In genomic region chr2:239831272-239831731, GRCh38 we compare ENCODE assay signal across 18 cellular contexts.
A peak's percentile ranks its signal among the peaks of the same experiment; 100 is the strongest.
DNase-seq lines count a peak whose midpoint lies in the region; ATAC-seq and TF ChIP-seq lines count a peak whose summit lies in the region.
"Had no signal": no experiment of that assay in that cellular context is flagged by ENCODE, and none has a peak within 500 bp of the region (broad histone marks: within the 10 kb centered on the region; RNA-seq: fewer than 3 reads in every experiment).

No MANE protein-coding gene starts in this region.

- H3K4me1 ChIP-seq in breast epithelium = no peaks in the 10 kb centered on the region

- intact Hi-C loops in breast epithelium (cut with DNase I; ENCODE audit: low total_unique reads) (no loop called here), MCF 10A (cut with micrococcal nuclease) (no loop called here), left cardiac atrium (cut with DNase I) (no loop called here)

- H3K27ac Mint-ChIP-seq in MCF 10A (ENCODE audit: low read depth, unreplicated experiment) (no peak overlapping the region), neural crest cell (ENCODE audit: unreplicated experiment) (peak overlapping the region; percentile 69)
- H3K27ac Mint-ChIP-seq: naive thymus-derived CD4-positive, alpha-beta T cell had no signal

- POLR2A ChIA-PET in MCF 10A (lab: Yijun Ruan, JAX) = no interaction called here

- TF ChIP-seq POLR2A in breast epithelium (IDR thresholded peaks at IDR 0.05) = no peak

- H3K9me3 ChIP-seq in breast epithelium = peaks cover under 1 to 1% of the 10 kb centered on the region in 2 donors
- H3K9me3 ChIP-seq: thoracic aorta had no signal

- peak; percentile 25 to 39 for ATAC-seq in left cardiac atrium
- ATAC-seq in GM21526 (IDR thresholded peaks at IDR 0.05; ENCODE audit: low FRiP score, unreplicated experiment) = no peak
- ATAC-seq: naive thymus-derived CD4-positive, alpha-beta T cell had no signal

- H3K4me1 Mint-ChIP-seq in MCF 10A (ENCODE audit: insufficient read depth, unreplicated experiment) (no peaks in the 10 kb centered on the region), neural crest cell (peaks cover 36% of the 10 kb centered on the region)

- no TSS peak for BruUV-seq in MCF 10A (replicated peaks; lab: Mats Ljungman, UMichigan)

- H3K27ac ChIP-seq in breast epithelium = no peak overlapping the region
- H3K27ac ChIP-seq: dorsolateral prefrontal cortex, thoracic aorta, WERI-Rb-1 had no signal

- H3K27me3 ChIP-seq in breast epithelium = peaks cover 0 to 16% of the 10 kb centered on the region in 2 donors
- H3K27me3 ChIP-seq: dorsolateral prefrontal cortex had no signal

- CTCF ChIA-PET in MCF 10A (lab: Yijun Ruan, JAX) = interaction anchor here (0.6 kb wide), 1 partner anchor 157 kb away, joined by 5 read pairs; no protein-coding TSS in a partner anchor

- H3K27me3 Mint-ChIP-seq in MCF 10A (ENCODE audit: insufficient read depth, unreplicated experiment) (peaks cover 30% of the 10 kb centered on the region), neural crest cell (ENCODE audit: low read depth) (no peaks in the 10 kb centered on the region)

- H3K4me3 Mint-ChIP-seq in MCF 10A (ENCODE audit: unreplicated experiment) = no peak overlapping the region
- H3K4me3 Mint-ChIP-seq in neural crest cell = peak overlapping the region; percentile 44
- H3K4me3 Mint-ChIP-seq: naive thymus-derived CD4-positive, alpha-beta T cell had no signal

- H3K36me3 Mint-ChIP-seq in MCF 10A (ENCODE audit: insufficient read depth, unreplicated experiment) (no peaks in the 10 kb centered on the region), neural crest cell (ENCODE audit: low read depth) (no peaks in the 10 kb centered on the region)
- H3K36me3 Mint-ChIP-seq: naive thymus-derived CD4-positive, alpha-beta T cell had no signal

- H3K36me3 ChIP-seq in breast epithelium = no peaks in the 10 kb centered on the region
- H3K36me3 ChIP-seq: thoracic aorta, WERI-Rb-1 had no signal

- H3K9me3 Mint-ChIP-seq in MCF 10A (ENCODE audit: unreplicated experiment) (no peaks in the 10 kb centered on the region), neural crest cell (no peaks in the 10 kb centered on the region)

- TF ChIP-seq CTCF in breast epithelium (IDR thresholded peaks at IDR 0.05) (no peak), MCF 10A (IDR thresholded peaks at IDR 0.05; ENCODE audit: unreplicated experiment) (no peak), neural crest cell (conservative IDR thresholded peaks at IDR 0.05) (no peak)

- H3K4me3 ChIP-seq in breast epithelium = no peak overlapping the region
- H3K4me3 ChIP-seq: dorsolateral prefrontal cortex, thoracic aorta had no signal

- DNase-seq in breast epithelium (ENCODE audit: low spot score in 2 of 2) = peak; percentile 15 to 47
- no peak for DNase-seq in MCF 10A (ENCODE audit: unreplicated experiment)
- DNase-seq in left cardiac atrium = no peak
- DNase-seq in neural crest cell (ENCODE audit: low read depth, low spot score) = peak; percentile 18
- DNase-seq in activated naive CD4-positive, alpha-beta T cell treated with Interleukin-2 at 50 U/mL for 16 hours = no peak
- DNase-seq in activated CD4-positive, alpha-beta T cell treated with anti-CD3 and anti-CD28 coated beads, Interleukin-2, amount 50 U/mL, for 4 hours = no peak
- DNase-seq in SW 1271 (lab: John Stamatoyannopoulos, UW) = no peak
- DNase-seq: activated T-cell treated with anti-CD3 and anti-CD28 coated beads, Interleukin-2, amount 50 U/mL, for 1 hour; amniotic stem cell; Calu3; MV-4-11; NCI-H2171 treated with DMSO at 0.1 percent for 48 hours; NK-92 treated with Interleukin-12 subunit alpha and Interleukin-12 subunit beta, amount 100 ng/mL, for 24 hours; WERI-Rb-1 had no signal

Comparison
In these comparisons a context has a peak if more than half of its experiments do, and no peak if none do; other contexts are left out.
1. DNase-seq: peak in breast epithelium (2 of 2) and neural crest cell (single experiment); none in MCF 10A (single experiment), left cardiac atrium (single experiment), activated naive CD4-positive, alpha-beta T cell treated with Interleukin-2 at 50 U/mL for 16 hours (single experiment), activated CD4-positive, alpha-beta T cell treated with anti-CD3 and anti-CD28 coated beads, Interleukin-2, amount 50 U/mL, for 4 hours (0 of 2) and SW 1271 (0 of 2).